Comparison of ENCODE assay signal across 23 cellular contexts in the genomic region with DNA sequence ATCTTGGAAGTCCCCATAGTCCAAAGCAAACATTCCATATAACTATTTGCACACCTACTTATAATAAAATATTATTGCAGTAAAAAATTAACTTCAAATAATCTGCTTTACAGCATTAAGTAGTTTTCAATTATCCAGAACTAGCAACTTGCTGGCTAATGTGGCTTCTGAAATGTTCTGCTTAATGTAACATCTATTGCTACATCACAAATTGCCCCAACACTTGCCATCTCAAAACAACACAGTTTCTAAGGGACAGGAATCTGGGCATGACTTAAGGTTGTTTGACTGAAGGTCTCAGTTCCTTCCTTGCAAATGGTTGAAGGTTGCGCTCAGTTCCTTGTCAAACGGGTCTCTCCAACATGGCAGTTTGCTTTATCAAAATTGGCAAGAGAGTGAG.
"Had no signal": no experiment of that assay in that cellular context is flagged by ENCODE, and none has a peak within 500 bp of the region (broad histone marks: within the 10 kb centered on the region; RNA-seq: fewer than 3 reads in every experiment).

No MANE protein-coding gene starts in this region.

- H3K36me3 Mint-ChIP-seq: activated naive CD8-positive, alpha-beta T cell; natural killer cell had no signal

- H3K4me1 Mint-ChIP-seq: activated B cell treated with CpG ODN at 0.5 μM for 24 hours; activated CD4-positive, alpha-beta T cell treated with anti-CD3 and anti-CD28 coated beads for 36 hours; activated T-helper 17 cell treated with anti-CD3 and anti-CD28 coated beads, Interleukin-2, amount 50 U/mL, for 72 hours; natural killer cell; T-helper 17 cell had no signal

- H3K9me3 ChIP-seq: esophagus squamous epithelium, left ventricle myocardium inferior, tibial artery had no signal

- H3K27ac Mint-ChIP-seq: activated B cell treated with CpG ODN at 0.5 μM for 24 hours; activated CD4-positive, alpha-beta T cell treated with anti-CD3 and anti-CD28 coated beads for 36 hours; activated naive CD8-positive, alpha-beta T cell; activated T-cell treated with anti-CD3 and anti-CD28 coated beads, Interleukin-2, amount 50 U/mL, for 24 hours; activated T-helper 17 cell treated with anti-CD3 and anti-CD28 coated beads, Interleukin-2, amount 50 U/mL, for 72 hours; natural killer cell; progenitor cell of endocrine pancreas; stimulated activated naive CD8-positive, alpha-beta T cell treated with anti-CD3 and anti-CD28 coated beads, Interleukin-15, Interleukin-2, amounts not matched to agents 100 ng/mL and 50 ng/mL, for 24 hours; T-helper 17 cell had no signal

- H3K4me3 ChIP-seq: coronary artery, esophagus squamous epithelium, left ventricle myocardium inferior, tibial artery had no signal

- DNase-seq: activated B cell treated with CpG ODN at 0.5 μM for 24 hours; activated CD4-positive, alpha-beta T cell treated with anti-CD3 and anti-CD28 coated beads for 36 hours; activated CD4-positive, alpha-beta T cell treated with anti-CD3 and anti-CD28 coated beads, Interleukin-2, amount 50 U/mL, for 4 hours; activated CD8-positive, alpha-beta memory T cell treated with anti-CD3 and anti-CD28 coated beads for 24 hours; activated CD8-positive, alpha-beta memory T cell treated with anti-CD3 and anti-CD28 coated beads, Interleukin-2, amount 50 U/mL, for 4 hours; activated T-cell treated with anti-CD3 and anti-CD28 coated beads, Interleukin-2, amount 50 U/mL, for 24 hours; amniotic stem cell; cerebellar nuclear complex; esophagus squamous epithelium; kidney glomerular epithelial cell; left ventricle myocardium inferior; midbrain; natural killer cell; stimulated activated CD4-positive, alpha-beta T cell treated with anti-CD3 and anti-CD28 coated beads, Interleukin-12 subunit alpha, Interleukin-12 subunit beta, amount 100 ng/mL, for 4 hours; stimulated activated CD4-positive, alpha-beta T cell treated with anti-CD3 and anti-CD28 coated beads, Interleukin-4, amount 100 ng/mL, for 4 hours; T-helper 17 cell; tibial artery had no signal

- FAIRE-seq: bronchial epithelial cell had no signal

- H3K36me3 ChIP-seq: esophagus squamous epithelium, left ventricle myocardium inferior, tibial artery had no signal

- H3K4me3 Mint-ChIP-seq: activated B cell treated with CpG ODN at 0.5 μM for 24 hours; activated CD4-positive, alpha-beta T cell treated with anti-CD3 and anti-CD28 coated beads for 36 hours; activated naive CD8-positive, alpha-beta T cell; activated T-cell treated with anti-CD3 and anti-CD28 coated beads, Interleukin-2, amount 50 U/mL, for 24 hours; activated T-helper 17 cell treated with anti-CD3 and anti-CD28 coated beads, Interleukin-2, amount 50 U/mL, for 72 hours; natural killer cell; stimulated activated naive CD8-positive, alpha-beta T cell treated with anti-CD3 and anti-CD28 coated beads, Interleukin-15, Interleukin-2, amounts not matched to agents 100 ng/mL and 50 ng/mL, for 24 hours; T-helper 17 cell had no signal

- ATAC-seq: activated CD4-positive, alpha-beta T cell treated with anti-CD3 and anti-CD28 coated beads for 36 hours; activated T-helper 17 cell treated with anti-CD3 and anti-CD28 coated beads, Interleukin-2, amount 50 U/mL, for 72 hours; natural killer cell; T-helper 17 cell had no signal

- H3K27me3 ChIP-seq: esophagus squamous epithelium, tibial artery had no signal

- H3K9me3 Mint-ChIP-seq: activated B cell treated with CpG ODN at 0.5 μM for 24 hours; stimulated activated naive CD8-positive, alpha-beta T cell treated with anti-CD3 and anti-CD28 coated beads, Interleukin-15, Interleukin-2, amounts not matched to agents 100 ng/mL and 50 ng/mL, for 24 hours had no signal

- H3K27ac ChIP-seq: coronary artery, esophagus squamous epithelium, left ventricle myocardium inferior, tibial artery had no signal

- H3K27me3 Mint-ChIP-seq: activated B cell treated with CpG ODN at 0.5 μM for 24 hours; activated CD4-positive, alpha-beta T cell treated with anti-CD3 and anti-CD28 coated beads for 36 hours; activated naive CD8-positive, alpha-beta T cell; activated T-cell treated with anti-CD3 and anti-CD28 coated beads, Interleukin-2, amount 50 U/mL, for 24 hours; activated T-helper 17 cell treated with anti-CD3 and anti-CD28 coated beads, Interleukin-2, amount 50 U/mL, for 72 hours; progenitor cell of endocrine pancreas; stimulated activated naive CD8-positive, alpha-beta T cell treated with anti-CD3 and anti-CD28 coated beads, Interleukin-15, Interleukin-2, amounts not matched to agents 100 ng/mL and 50 ng/mL, for 24 hours; T-helper 17 cell had no signal
